In the genomic region with DNA sequence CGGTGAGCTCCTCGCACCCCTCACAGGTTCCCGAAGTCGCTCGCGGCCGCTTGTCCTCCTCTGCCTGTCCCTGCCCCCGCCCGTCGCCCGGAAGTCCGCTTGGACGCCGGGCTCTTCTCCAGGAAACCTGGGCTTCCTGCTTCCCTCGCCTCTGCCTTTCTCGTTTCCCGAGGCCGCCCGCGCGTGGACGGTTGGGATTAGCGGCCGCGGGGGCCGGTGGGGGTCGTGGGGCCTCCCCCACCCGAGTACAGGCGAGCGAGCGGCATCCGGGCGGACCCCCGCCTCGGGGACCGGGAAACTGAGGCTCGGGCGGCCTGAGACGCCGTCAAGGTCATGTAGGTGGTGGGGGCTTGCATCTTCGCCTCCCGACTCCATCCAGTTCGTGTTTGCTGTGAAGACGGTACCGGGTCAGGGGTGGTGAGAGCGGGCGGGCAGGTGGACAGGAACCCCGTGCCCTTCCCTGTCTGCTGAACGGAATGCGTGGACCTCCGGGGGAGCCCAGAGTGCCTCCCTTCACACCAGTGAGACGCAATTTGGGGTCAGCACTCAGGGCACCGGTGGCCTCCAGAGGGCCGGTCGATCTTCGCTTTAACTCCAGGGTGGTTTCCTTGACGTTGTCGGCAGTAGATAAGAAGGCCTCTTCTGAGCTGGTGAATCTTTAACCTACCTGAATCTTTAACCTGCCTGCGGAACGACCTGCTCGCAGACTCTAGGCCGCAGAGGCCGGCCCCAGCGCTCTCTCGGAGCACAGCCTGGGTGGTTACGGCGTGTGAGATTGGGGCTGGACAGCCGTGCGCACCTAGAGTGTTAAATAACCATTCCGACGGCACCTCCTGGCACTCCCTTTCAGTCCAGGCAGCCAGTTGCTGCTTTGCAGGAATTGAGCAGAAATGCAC, we compare ENCODE assay signal across 1 cellular context.
A peak's percentile ranks its signal among the peaks of the same experiment; 100 is the strongest.
TF ChIP-seq lines count a peak whose summit lies in the region.

No MANE protein-coding gene starts in this region.

TF ChIP-seq in K562, 482 proteins besides CTCF, POLR2A, EP300 and RAD21 (continued from another document and continues in another):
- TF ChIP-seq, protein P1, sequence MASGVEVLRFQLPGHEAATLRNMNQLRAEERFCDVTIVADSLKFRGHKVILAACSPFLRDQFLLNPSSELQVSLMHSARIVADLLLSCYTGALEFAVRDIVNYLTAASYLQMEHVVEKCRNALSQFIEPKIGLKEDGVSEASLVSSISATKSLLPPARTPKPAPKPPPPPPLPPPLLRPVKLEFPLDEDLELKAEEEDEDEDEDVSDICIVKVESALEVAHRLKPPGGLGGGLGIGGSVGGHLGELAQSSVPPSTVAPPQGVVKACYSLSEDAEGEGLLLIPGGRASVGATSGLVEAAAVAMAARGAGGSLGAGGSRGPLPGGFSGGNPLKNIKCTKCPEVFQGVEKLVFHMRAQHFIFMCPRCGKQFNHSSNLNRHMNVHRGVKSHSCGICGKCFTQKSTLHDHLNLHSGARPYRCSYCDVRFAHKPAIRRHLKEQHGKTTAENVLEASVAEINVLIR (CRISPR knock-in tag; IDR thresholded peaks at IDR 0.05), result no peak
- TF ChIP-seq HDAC6 (IDR thresholded peaks at IDR 0.05; ENCODE audit: low read depth, low read length) (no peak), ZNF780A (CRISPR knock-in tag; IDR thresholded peaks at IDR 0.05) (no peak), ZNF75A (CRISPR knock-in tag; IDR thresholded peaks at IDR 0.05) (no peak), PTBP1 (IDR thresholded peaks at IDR 0.05; ENCODE audit: low read depth, low read length) (no peak), GABPB2 (CRISPR knock-in tag; conservative IDR thresholded peaks at IDR 0.05) (no peak), HDAC1 (IDR thresholded peaks at IDR 0.05) (no peak; a peak in 1 of 4 replicates), ELF2 (CRISPR knock-in tag; IDR thresholded peaks at IDR 0.05) (peak; percentile 77), ZNF175 (CRISPR knock-in tag; IDR thresholded peaks at IDR 0.05; ENCODE audit: low read depth) (no peak), ELF4 (CRISPR knock-in tag; IDR thresholded peaks at IDR 0.05) (no peak), ZNF77 (CRISPR knock-in tag; IDR thresholded peaks at IDR 0.05) (no peak), TAF1 (IDR thresholded peaks at IDR 0.05; ENCODE audit: control insufficient read depth, extremely low read depth, insufficient read depth, low read length, severe bottlenecking) (peak; percentile 9), ZNF444 (CRISPR knock-in tag; IDR thresholded peaks at IDR 0.05) (no peak), SMAD3 (CRISPR knock-in tag; conservative IDR thresholded peaks at IDR 0.05) (no peak), HEY1 (CRISPR knock-in tag; IDR thresholded peaks at IDR 0.05; ENCODE audit: borderline replicate concordance) (no peak), NFIC (IDR thresholded peaks at IDR 0.05) (no peak), RBM25 (IDR thresholded peaks at IDR 0.05; ENCODE audit: low read depth, low read length, severe bottlenecking) (no peak), ZNF778 (CRISPR knock-in tag; IDR thresholded peaks at IDR 0.05) (no peak), L3MBTL2 (IDR thresholded peaks at IDR 0.05) (no peak), HMG20A (CRISPR knock-in tag; conservative IDR thresholded peaks at IDR 0.05) (no peak), ZNF561 (CRISPR knock-in tag; conservative IDR thresholded peaks at IDR 0.05) (no peak)
- TF ChIP-seq, protein P2, sequence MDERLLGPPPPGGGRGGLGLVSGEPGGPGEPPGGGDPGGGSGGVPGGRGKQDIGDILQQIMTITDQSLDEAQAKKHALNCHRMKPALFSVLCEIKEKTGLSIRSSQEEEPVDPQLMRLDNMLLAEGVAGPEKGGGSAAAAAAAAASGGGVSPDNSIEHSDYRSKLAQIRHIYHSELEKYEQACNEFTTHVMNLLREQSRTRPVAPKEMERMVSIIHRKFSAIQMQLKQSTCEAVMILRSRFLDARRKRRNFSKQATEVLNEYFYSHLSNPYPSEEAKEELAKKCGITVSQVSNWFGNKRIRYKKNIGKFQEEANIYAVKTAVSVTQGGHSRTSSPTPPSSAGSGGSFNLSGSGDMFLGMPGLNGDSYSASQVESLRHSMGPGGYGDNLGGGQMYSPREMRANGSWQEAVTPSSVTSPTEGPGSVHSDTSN (CRISPR knock-in tag; IDR thresholded peaks at IDR 0.05; ENCODE audit: low read depth), result no peak; the same call in 1 of the 2 replicates
- TF ChIP-seq, protein P2 (tag; conservative IDR thresholded peaks at IDR 0.05; ENCODE audit: low read depth), result no peak
- TF ChIP-seq, protein P3, sequence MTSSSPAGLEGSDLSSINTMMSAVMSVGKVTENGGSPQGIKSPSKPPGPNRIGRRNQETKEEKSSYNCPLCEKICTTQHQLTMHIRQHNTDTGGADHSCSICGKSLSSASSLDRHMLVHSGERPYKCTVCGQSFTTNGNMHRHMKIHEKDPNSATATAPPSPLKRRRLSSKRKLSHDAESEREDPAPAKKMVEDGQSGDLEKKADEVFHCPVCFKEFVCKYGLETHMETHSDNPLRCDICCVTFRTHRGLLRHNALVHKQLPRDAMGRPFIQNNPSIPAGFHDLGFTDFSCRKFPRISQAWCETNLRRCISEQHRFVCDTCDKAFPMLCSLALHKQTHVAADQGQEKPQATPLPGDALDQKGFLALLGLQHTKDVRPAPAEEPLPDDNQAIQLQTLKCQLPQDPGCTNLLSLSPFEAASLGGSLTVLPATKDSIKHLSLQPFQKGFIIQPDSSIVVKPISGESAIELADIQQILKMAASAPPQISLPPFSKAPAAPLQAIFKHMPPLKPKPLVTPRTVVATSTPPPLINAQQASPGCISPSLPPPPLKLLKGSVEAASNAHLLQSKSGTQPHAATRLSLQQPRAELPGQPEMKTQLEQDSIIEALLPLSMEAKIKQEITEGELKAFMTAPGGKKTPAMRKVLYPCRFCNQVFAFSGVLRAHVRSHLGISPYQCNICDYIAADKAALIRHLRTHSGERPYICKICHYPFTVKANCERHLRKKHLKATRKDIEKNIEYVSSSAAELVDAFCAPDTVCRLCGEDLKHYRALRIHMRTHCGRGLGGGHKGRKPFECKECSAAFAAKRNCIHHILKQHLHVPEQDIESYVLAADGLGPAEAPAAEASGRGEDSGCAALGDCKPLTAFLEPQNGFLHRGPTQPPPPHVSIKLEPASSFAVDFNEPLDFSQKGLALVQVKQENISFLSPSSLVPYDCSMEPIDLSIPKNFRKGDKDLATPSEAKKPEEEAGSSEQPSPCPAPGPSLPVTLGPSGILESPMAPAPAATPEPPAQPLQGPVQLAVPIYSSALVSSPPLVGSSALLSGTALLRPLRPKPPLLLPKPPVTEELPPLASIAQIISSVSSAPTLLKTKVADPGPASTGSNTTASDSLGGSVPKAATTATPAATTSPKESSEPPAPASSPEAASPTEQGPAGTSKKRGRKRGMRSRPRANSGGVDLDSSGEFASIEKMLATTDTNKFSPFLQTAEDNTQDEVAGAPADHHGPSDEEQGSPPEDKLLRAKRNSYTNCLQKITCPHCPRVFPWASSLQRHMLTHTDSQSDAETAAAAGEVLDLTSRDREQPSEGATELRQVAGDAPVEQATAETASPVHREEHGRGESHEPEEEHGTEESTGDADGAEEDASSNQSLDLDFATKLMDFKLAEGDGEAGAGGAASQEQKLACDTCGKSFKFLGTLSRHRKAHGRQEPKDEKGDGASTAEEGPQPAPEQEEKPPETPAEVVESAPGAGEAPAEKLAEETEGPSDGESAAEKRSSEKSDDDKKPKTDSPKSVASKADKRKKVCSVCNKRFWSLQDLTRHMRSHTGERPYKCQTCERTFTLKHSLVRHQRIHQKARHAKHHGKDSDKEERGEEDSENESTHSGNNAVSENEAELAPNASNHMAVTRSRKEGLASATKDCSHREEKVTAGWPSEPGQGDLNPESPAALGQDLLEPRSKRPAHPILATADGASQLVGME (CRISPR knock-in tag; IDR thresholded peaks at IDR 0.05), result no peak
- TF ChIP-seq, protein P4, sequence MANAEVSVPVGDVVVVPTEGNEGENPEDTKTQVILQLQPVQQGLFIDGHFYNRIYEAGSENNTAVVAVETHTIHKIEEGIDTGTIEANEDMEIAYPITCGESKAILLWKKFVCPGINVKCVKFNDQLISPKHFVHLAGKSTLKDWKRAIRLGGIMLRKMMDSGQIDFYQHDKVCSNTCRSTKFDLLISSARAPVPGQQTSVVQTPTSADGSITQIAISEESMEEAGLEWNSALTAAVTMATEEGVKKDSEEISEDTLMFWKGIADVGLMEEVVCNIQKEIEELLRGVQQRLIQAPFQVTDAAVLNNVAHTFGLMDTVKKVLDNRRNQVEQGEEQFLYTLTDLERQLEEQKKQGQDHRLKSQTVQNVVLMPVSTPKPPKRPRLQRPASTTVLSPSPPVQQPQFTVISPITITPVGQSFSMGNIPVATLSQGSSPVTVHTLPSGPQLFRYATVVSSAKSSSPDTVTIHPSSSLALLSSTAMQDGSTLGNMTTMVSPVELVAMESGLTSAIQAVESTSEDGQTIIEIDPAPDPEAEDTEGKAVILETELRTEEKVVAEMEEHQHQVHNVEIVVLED (CRISPR knock-in tag; IDR thresholded peaks at IDR 0.05), result no peak
- TF ChIP-seq, protein P5, sequence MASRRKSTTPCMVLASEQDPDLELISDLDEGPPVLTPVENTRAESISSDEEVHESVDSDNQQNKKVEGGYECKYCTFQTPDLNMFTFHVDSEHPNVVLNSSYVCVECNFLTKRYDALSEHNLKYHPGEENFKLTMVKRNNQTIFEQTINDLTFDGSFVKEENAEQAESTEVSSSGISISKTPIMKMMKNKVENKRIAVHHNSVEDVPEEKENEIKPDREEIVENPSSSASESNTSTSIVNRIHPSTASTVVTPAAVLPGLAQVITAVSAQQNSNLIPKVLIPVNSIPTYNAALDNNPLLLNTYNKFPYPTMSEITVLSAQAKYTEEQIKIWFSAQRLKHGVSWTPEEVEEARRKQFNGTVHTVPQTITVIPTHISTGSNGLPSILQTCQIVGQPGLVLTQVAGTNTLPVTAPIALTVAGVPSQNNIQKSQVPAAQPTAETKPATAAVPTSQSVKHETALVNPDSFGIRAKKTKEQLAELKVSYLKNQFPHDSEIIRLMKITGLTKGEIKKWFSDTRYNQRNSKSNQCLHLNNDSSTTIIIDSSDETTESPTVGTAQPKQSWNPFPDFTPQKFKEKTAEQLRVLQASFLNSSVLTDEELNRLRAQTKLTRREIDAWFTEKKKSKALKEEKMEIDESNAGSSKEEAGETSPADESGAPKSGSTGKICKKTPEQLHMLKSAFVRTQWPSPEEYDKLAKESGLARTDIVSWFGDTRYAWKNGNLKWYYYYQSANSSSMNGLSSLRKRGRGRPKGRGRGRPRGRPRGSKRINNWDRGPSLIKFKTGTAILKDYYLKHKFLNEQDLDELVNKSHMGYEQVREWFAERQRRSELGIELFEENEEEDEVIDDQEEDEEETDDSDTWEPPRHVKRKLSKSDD (conservative IDR thresholded peaks at IDR 0.05; ENCODE audit: low read length), result no peak
- TF ChIP-seq, protein P6, sequence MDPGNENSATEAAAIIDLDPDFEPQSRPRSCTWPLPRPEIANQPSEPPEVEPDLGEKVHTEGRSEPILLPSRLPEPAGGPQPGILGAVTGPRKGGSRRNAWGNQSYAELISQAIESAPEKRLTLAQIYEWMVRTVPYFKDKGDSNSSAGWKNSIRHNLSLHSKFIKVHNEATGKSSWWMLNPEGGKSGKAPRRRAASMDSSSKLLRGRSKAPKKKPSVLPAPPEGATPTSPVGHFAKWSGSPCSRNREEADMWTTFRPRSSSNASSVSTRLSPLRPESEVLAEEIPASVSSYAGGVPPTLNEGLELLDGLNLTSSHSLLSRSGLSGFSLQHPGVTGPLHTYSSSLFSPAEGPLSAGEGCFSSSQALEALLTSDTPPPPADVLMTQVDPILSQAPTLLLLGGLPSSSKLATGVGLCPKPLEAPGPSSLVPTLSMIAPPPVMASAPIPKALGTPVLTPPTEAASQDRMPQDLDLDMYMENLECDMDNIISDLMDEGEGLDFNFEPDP (CRISPR knock-in tag; IDR thresholded peaks at IDR 0.05), result no peak
- TF ChIP-seq, protein P7, sequence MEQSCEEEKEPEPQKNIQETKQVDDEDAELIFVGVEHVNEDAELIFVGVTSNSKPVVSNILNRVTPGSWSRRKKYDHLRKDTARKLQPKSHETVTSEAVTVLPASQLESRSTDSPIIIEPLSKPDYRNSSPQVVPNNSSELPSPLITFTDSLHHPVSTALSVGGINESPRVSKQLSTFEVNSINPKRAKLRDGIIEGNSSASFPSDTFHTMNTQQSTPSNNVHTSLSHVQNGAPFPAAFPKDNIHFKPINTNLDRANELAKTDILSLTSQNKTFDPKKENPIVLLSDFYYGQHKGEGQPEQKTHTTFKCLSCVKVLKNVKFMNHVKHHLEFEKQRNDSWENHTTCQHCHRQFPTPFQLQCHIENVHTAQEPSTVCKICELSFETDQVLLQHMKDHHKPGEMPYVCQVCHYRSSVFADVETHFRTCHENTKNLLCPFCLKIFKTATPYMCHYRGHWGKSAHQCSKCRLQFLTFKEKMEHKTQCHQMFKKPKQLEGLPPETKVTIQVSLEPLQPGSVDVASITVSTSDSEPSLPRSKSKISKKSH (CRISPR knock-in tag; IDR thresholded peaks at IDR 0.05), result no peak
- TF ChIP-seq, protein P8, sequence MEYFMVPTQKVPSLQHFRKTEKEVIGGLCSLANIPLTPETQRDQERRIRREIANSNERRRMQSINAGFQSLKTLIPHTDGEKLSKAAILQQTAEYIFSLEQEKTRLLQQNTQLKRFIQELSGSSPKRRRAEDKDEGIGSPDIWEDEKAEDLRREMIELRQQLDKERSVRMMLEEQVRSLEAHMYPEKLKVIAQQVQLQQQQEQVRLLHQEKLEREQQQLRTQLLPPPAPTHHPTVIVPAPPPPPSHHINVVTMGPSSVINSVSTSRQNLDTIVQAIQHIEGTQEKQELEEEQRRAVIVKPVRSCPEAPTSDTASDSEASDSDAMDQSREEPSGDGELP (CRISPR knock-in tag; IDR thresholded peaks at IDR 0.05; ENCODE audit: borderline replicate concordance), result no peak; the same call in 1 of the 2 replicates
- TF ChIP-seq, protein P9, sequence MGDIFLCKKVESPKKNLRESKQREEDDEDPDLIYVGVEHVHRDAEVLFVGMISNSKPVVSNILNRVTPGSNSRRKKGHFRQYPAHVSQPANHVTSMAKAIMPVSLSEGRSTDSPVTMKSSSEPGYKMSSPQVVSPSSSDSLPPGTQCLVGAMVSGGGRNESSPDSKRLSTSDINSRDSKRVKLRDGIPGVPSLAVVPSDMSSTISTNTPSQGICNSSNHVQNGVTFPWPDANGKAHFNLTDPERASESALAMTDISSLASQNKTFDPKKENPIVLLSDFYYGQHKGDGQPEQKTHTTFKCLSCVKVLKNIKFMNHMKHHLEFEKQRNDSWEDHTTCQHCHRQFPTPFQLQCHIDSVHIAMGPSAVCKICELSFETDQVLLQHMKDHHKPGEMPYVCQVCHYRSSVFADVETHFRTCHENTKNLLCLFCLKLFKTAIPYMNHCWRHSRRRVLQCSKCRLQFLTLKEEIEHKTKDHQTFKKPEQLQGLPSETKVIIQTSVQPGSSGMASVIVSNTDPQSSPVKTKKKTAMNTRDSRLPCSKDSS (IDR thresholded peaks at IDR 0.05; ENCODE audit: low read depth, partially characterized antibody), result no peak
